16 cellular contexts compared by ENCODE assay signal in genomic region chr1:15466955-15467625, GRCh38. TPM values are rescaled to one million over a fixed set of nuclear protein-coding genes. Genes with fewer than 3 reads are reported as not detected.
"Had no signal": no experiment of that assay in that cellular context is flagged by ENCODE, and none has a peak within 500 bp of the region (broad histone marks: within the 10 kb centered on the region; RNA-seq: fewer than 3 reads in every experiment).

No MANE protein-coding gene starts in this region.

RNA-seq across cellular contexts. Expression of gene CELA2B, which starts 8.8 kb away (rescaled TPM):
- total RNA-seq: activated B cell treated with CpG ODN at 0.5 μM for 24 hours; activated CD4-positive, alpha-beta memory T cell treated with anti-CD3 and anti-CD28 coated beads for 36 hours; activated CD4-positive, alpha-beta T cell treated with anti-CD3 and anti-CD28 coated beads, Interleukin-2, amount 10 ng/mL, durations not matched to agents 24 days and 14 days; activated CD8-positive, alpha-beta memory T cell treated with anti-CD3 and anti-CD28 coated beads for 36 hours; activated CD8-positive, alpha-beta T cell treated with anti-CD3 and anti-CD28 coated beads for 36 hours; activated naive CD4-positive, alpha-beta T cell treated with anti-CD3 and anti-CD28 coated beads for 36 hours; activated naive CD8-positive, alpha-beta T cell treated with anti-CD3 and anti-CD28 coated beads, Interleukin-2, amount 10 ng/mL, durations not matched to agents 7 days and 5 days; activated T-cell treated with anti-CD3 and anti-CD28 coated beads, Interleukin-2, amount 50 U/mL, for 72 hours; activated T-helper 1 cell treated with anti-CD3 and anti-CD28 coated beads, Interleukin-12 subunit alpha, Interleukin-12 subunit beta, Interleukin-2, Interleukin-4 antibody, amounts not matched to agents 30 ng/mL and 10 ng/mL and 1 ng/mL, durations not matched to agents 14 hours and 24 hours and 36 hours; activated T-helper 17 cell treated with anti-CD3 and anti-CD28 coated beads, Interleukin-2, amount 50 U/mL, for 72 hours; ascending aorta; breast epithelium; cardiac muscle cell; T-helper 1 cell treated with Interleukin-12 subunit alpha and Interleukin-12 subunit beta and Interleukin-4 antibody, amounts not matched to agents 30 ng/mL and 1 ng/mL, for 36 hours; T-helper 17 cell; T-helper 2 cell treated with Interferon-gamma antibody and Interleukin-4, amounts not matched to agents 100 ng/mL and 5 ng/mL, for 36 hours had no signal

RNA-seq across cellular contexts. Expression of gene CELA2A, which starts 10.6 kb away (rescaled TPM):
- total RNA-seq: activated B cell treated with CpG ODN at 0.5 μM for 24 hours; activated CD4-positive, alpha-beta memory T cell treated with anti-CD3 and anti-CD28 coated beads for 36 hours; activated CD4-positive, alpha-beta T cell treated with anti-CD3 and anti-CD28 coated beads, Interleukin-2, amount 10 ng/mL, durations not matched to agents 24 days and 14 days; activated CD8-positive, alpha-beta memory T cell treated with anti-CD3 and anti-CD28 coated beads for 36 hours; activated CD8-positive, alpha-beta T cell treated with anti-CD3 and anti-CD28 coated beads for 36 hours; activated naive CD4-positive, alpha-beta T cell treated with anti-CD3 and anti-CD28 coated beads for 36 hours; activated naive CD8-positive, alpha-beta T cell treated with anti-CD3 and anti-CD28 coated beads, Interleukin-2, amount 10 ng/mL, durations not matched to agents 7 days and 5 days; activated T-cell treated with anti-CD3 and anti-CD28 coated beads, Interleukin-2, amount 50 U/mL, for 72 hours; activated T-helper 1 cell treated with anti-CD3 and anti-CD28 coated beads, Interleukin-12 subunit alpha, Interleukin-12 subunit beta, Interleukin-2, Interleukin-4 antibody, amounts not matched to agents 30 ng/mL and 10 ng/mL and 1 ng/mL, durations not matched to agents 14 hours and 24 hours and 36 hours; activated T-helper 17 cell treated with anti-CD3 and anti-CD28 coated beads, Interleukin-2, amount 50 U/mL, for 72 hours; ascending aorta; breast epithelium; cardiac muscle cell; T-helper 1 cell treated with Interleukin-12 subunit alpha and Interleukin-12 subunit beta and Interleukin-4 antibody, amounts not matched to agents 30 ng/mL and 1 ng/mL, for 36 hours; T-helper 17 cell; T-helper 2 cell treated with Interferon-gamma antibody and Interleukin-4, amounts not matched to agents 100 ng/mL and 5 ng/mL, for 36 hours had no signal

RNA-seq across cellular contexts. Expression of gene CTRC, which starts 28.8 kb away (rescaled TPM):
- total RNA-seq: activated CD4-positive, alpha-beta T cell treated with anti-CD3 and anti-CD28 coated beads, Interleukin-2, amount 10 ng/mL, durations not matched to agents 24 days and 14 days; activated CD8-positive, alpha-beta memory T cell treated with anti-CD3 and anti-CD28 coated beads for 36 hours; activated CD8-positive, alpha-beta T cell treated with anti-CD3 and anti-CD28 coated beads for 36 hours; activated naive CD4-positive, alpha-beta T cell treated with anti-CD3 and anti-CD28 coated beads for 36 hours; activated T-helper 17 cell treated with anti-CD3 and anti-CD28 coated beads, Interleukin-2, amount 50 U/mL, for 72 hours; ascending aorta; cardiac muscle cell had no signal
